In the genomic region with DNA sequence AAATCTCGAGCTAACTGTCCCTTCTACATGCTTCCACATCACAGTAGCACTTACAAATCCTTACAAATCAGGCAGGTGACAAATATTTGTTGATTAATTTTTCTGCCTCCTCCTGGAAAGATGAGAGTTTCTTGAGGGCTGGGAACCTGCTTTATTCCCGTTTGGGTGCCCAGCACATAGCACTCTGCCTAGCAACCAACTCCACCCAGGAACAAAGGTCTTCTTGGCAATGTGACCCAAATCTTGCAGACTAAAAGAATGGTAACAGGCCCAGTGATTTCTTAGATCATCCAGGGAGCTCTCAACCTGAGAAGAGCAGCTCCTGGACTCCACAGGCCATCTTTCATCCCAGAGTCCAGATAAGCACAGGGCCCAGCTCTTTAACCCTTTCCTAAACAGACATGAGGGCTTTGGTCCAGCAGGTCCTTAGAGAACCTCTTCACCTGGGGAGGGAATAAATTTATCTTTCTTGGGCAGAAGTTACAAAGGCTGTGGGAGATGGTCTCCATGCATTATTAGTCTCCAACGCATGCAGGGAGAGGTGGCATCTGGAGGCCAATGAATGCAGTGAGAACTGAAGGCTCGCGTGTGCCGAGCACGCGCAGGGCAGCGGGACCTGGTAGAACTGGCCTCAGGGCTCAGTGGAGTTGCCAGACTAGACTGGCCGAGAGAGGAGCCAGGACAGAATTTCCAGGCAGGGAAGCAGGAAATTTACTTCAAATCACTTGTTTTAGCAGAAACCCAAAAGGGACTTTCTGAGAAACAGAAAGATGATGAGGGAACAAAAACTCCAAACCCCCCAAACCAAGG, we compare ENCODE assay signal across 21 cellular contexts.
DNase-seq lines count a peak whose midpoint lies in the region; ATAC-seq and TF ChIP-seq lines count a peak whose summit lies in the region.
"Had no signal": no experiment of that assay in that cellular context is flagged by ENCODE, and none has a peak within 500 bp of the region (broad histone marks: within the 10 kb centered on the region; RNA-seq: fewer than 3 reads in every experiment).

No MANE protein-coding gene starts in this region.

- H3K4me3 Mint-ChIP-seq in HFFc6, result peak overlapping the region; percentile 53
- no peak overlapping the region for H3K4me3 Mint-ChIP-seq in activated T-cell treated with anti-CD3 and anti-CD28 coated beads, Interleukin-2, amount 50 U/mL, for 72 hours
- H3K4me3 Mint-ChIP-seq: CD4-positive, CD25-positive, alpha-beta regulatory T cell; memory B cell; neural crest cell had no signal

- peak overlapping the region; percentile 16; the same call in 1 of the 2 replicates for H3K27ac Mint-ChIP-seq in HFFc6
- no peak overlapping the region for H3K27ac Mint-ChIP-seq in activated T-cell treated with anti-CD3 and anti-CD28 coated beads, Interleukin-2, amount 50 U/mL, for 72 hours
- H3K27ac Mint-ChIP-seq: CD4-positive, CD25-positive, alpha-beta regulatory T cell; memory B cell had no signal

- H3K4me1 Mint-ChIP-seq in HFFc6 (ENCODE audit: low read depth), result peaks cover 14% of the 10 kb centered on the region
- H3K4me1 Mint-ChIP-seq in activated T-cell treated with anti-CD3 and anti-CD28 coated beads, Interleukin-2, amount 50 U/mL, for 72 hours (ENCODE audit: low read depth), result no peaks in the 10 kb centered on the region
- H3K4me1 Mint-ChIP-seq: CD4-positive, CD25-positive, alpha-beta regulatory T cell; memory B cell had no signal

- ATAC-seq in left lobe of liver (peak; percentile 62), HG03354 (IDR thresholded peaks at IDR 0.05; ENCODE audit: poor library complexity, severe bottlenecking, unreplicated experiment) (no peak)
- ATAC-seq in activated T-cell treated with anti-CD3 and anti-CD28 coated beads, Interleukin-2, amount 50 U/mL, for 72 hours (replicated peaks in 1 of 2), result no peak

- intact Hi-C loops in uterus (cut with DNase I; ENCODE audit: low total_unique reads), result no loop called here

- H3K27me3 ChIP-seq in uterus, result no peaks in the 10 kb centered on the region

- no peaks in the 10 kb centered on the region; the same call in 1 of the 2 replicates for H3K36me3 Mint-ChIP-seq in HFFc6 (ENCODE audit: low read depth)
- no peaks in the 10 kb centered on the region for H3K36me3 Mint-ChIP-seq in activated T-cell treated with anti-CD3 and anti-CD28 coated beads, Interleukin-2, amount 50 U/mL, for 72 hours (ENCODE audit: insufficient read depth in 2 of 2)
- H3K36me3 Mint-ChIP-seq: CD4-positive, CD25-positive, alpha-beta regulatory T cell; memory B cell had no signal

- no peak for TF ChIP-seq POLR2A in uterus (IDR thresholded peaks at IDR 0.05)

- H3K9me3 Mint-ChIP-seq in HFFc6, result no peaks in the 10 kb centered on the region
- H3K9me3 Mint-ChIP-seq in activated T-cell treated with anti-CD3 and anti-CD28 coated beads, Interleukin-2, amount 50 U/mL, for 72 hours, result peaks cover 0 to 3% of the 10 kb centered on the region in 2 donors
- H3K9me3 Mint-ChIP-seq: CD4-positive, CD25-positive, alpha-beta regulatory T cell; neural crest cell had no signal

- no peaks in the 10 kb centered on the region for H3K4me1 ChIP-seq in uterus

- H3K4me3 ChIP-seq in uterus, result no peak overlapping the region

- H3K36me3 ChIP-seq in uterus, result no peaks in the 10 kb centered on the region

- DNase-seq in HFFc6 (no peak), caudate nucleus (lab: John Stamatoyannopoulos, UW) (no peak), left lobe of liver (ENCODE audit: low spot score) (no peak), renal cortical epithelial cell (ENCODE audit: low read depth) (peak; percentile 10), iPS-NIHi11 (ENCODE audit: low spot score) (no peak), uterus (no peak)
- no peak for DNase-seq in activated T-cell treated with anti-CD3 and anti-CD28 coated beads, Interleukin-2, amount 50 U/mL, for 72 hours
- DNase-seq: activated naive CD4-positive, alpha-beta T cell treated with Interleukin-2 at 50 U/mL for 16 hours; activated T-cell treated with anti-CD3 and anti-CD28 coated beads for 4 hours; CD4-positive, CD25-positive, alpha-beta regulatory T cell; foreskin melanocyte; NCI-H187; NCI-H446; RPMI8226; stimulated activated CD4-positive, alpha-beta T cell treated with anti-CD3 and anti-CD28 coated beads, Interleukin-15, amount 100 ng/mL, for 24 hours; stimulated activated naive CD4-positive, alpha-beta T cell treated with Interleukin-2 at 50 U/mL for 16 hours; trophoblast cell had no signal

- no peaks in the 10 kb centered on the region for H3K27me3 Mint-ChIP-seq in HFFc6 (ENCODE audit: insufficient read depth)
- peaks cover 13% of the 10 kb centered on the region for H3K27me3 Mint-ChIP-seq in activated T-cell treated with anti-CD3 and anti-CD28 coated beads, Interleukin-2, amount 50 U/mL, for 72 hours (ENCODE audit: low read depth)
- H3K27me3 Mint-ChIP-seq: CD4-positive, CD25-positive, alpha-beta regulatory T cell had no signal

- peak overlapping the region; percentile 13 for H3K27ac ChIP-seq in caudate nucleus (ENCODE audit: low read depth, low read length)
- peak overlapping the region in 1 of 2 donors; percentile 31 for H3K27ac ChIP-seq in uterus
- H3K27ac ChIP-seq: epithelial cell of prostate had no signal

- no peaks in the 10 kb centered on the region for H3K9me3 ChIP-seq in uterus

- TF ChIP-seq CTCF in HFFc6 (IDR thresholded peaks at IDR 0.05) (no peak), uterus (IDR thresholded peaks at IDR 0.05) (no peak)
